Comparison of ENCODE assay signal across 1 cellular context in genomic region chr14:22427771-22428228, GRCh38.
TF ChIP-seq lines count a peak whose summit lies in the region.

No MANE protein-coding gene starts in this region.

TF ChIP-seq in HepG2, 621 proteins besides CTCF, POLR2A, EP300 and RAD21 (continued from another document and continues in another):
- peak; percentile 47; the same call in 1 of the 2 replicates for TF ChIP-seq HMG20B (CRISPR knock-in tag; conservative IDR thresholded peaks at IDR 0.05)
- TF ChIP-seq SUZ12 (IDR thresholded peaks at IDR 0.05; ENCODE audit: low read depth, low read length), result no peak
- no peak for TF ChIP-seq CBFB (CRISPR knock-in tag; IDR thresholded peaks at IDR 0.05)
- 0 out of 2 replicates have a peak, but pooled peaks have one; percentile 51 for TF ChIP-seq HBP1 (CRISPR knock-in tag; IDR thresholded peaks at IDR 0.05; ENCODE audit: low read depth)
- no peak for TF ChIP-seq ZNF138 (CRISPR knock-in tag; IDR thresholded peaks at IDR 0.05; ENCODE audit: low read depth)
- TF ChIP-seq ATF5 (CRISPR knock-in tag; IDR thresholded peaks at IDR 0.05; ENCODE audit: low read depth), result no peak
- TF ChIP-seq FOXO1 (CRISPR knock-in tag; IDR thresholded peaks at IDR 0.05), result peak; percentile 44; the same call in 1 of the 2 replicates
- peak in 1 of 2 experiments; percentile 92; a peak in 2 of 4 replicates for TF ChIP-seq ATF4 (CRISPR knock-in tag; IDR thresholded peaks at IDR 0.05)
- TF ChIP-seq TFE3 (CRISPR knock-in tag; IDR thresholded peaks at IDR 0.05), result no peak
- TF ChIP-seq ZNF414 (CRISPR knock-in tag; IDR thresholded peaks at IDR 0.05), result no peak
- TF ChIP-seq CEBPG (CRISPR knock-in tag; IDR thresholded peaks at IDR 0.05), result peak; percentile 98
- TF ChIP-seq XRCC5 (optimal IDR thresholded peaks at IDR 0.05; ENCODE audit: low read length), result peak; percentile 36
- TF ChIP-seq ZNF564 (CRISPR knock-in tag; IDR thresholded peaks at IDR 0.05), result 0 out of 2 replicates have a peak, but pooled peaks have one; percentile 53
- no peak for TF ChIP-seq DR1 (CRISPR knock-in tag; IDR thresholded peaks at IDR 0.05)
- TF ChIP-seq ZNF329 (CRISPR knock-in tag; IDR thresholded peaks at IDR 0.05; ENCODE audit: low read depth), result no peak
- TF ChIP-seq MEIS1 (CRISPR knock-in tag; IDR thresholded peaks at IDR 0.05; ENCODE audit: borderline replicate concordance), result peak; percentile 53; the same call in 1 of the 2 replicates
- 0 out of 2 replicates have a peak, but pooled peaks have one; percentile 36 for TF ChIP-seq ZMYM4 (CRISPR knock-in tag; IDR thresholded peaks at IDR 0.05)
- TF ChIP-seq ZNF18 (CRISPR knock-in tag; IDR thresholded peaks at IDR 0.05; ENCODE audit: insufficient replicate concordance), result no peak
- no peak for TF ChIP-seq GPN1 (CRISPR knock-in tag; IDR thresholded peaks at IDR 0.05; ENCODE audit: borderline replicate concordance)
- TF ChIP-seq DPF2 (CRISPR knock-in tag; IDR thresholded peaks at IDR 0.05; ENCODE audit: borderline replicate concordance, low read depth), result peak; percentile 71; the same call in 1 of the 2 replicates
- no peak for TF ChIP-seq ZNF431 (CRISPR knock-in tag; IDR thresholded peaks at IDR 0.05; ENCODE audit: borderline replicate concordance, low read depth)
- TF ChIP-seq E2F5 (CRISPR knock-in tag; conservative IDR thresholded peaks at IDR 0.05), result no peak
- no peak for TF ChIP-seq NR3C1 (CRISPR knock-in tag; IDR thresholded peaks at IDR 0.05)
- peak; percentile 89 for TF ChIP-seq ZNF331 (CRISPR knock-in tag; IDR thresholded peaks at IDR 0.05)
- no peak for TF ChIP-seq HCFC1 (IDR thresholded peaks at IDR 0.05; ENCODE audit: low read depth, low read length)
- TF ChIP-seq SIX4 (CRISPR knock-in tag; IDR thresholded peaks at IDR 0.05), result peak; percentile 15; the same call in 1 of the 2 replicates
- 0 out of 2 replicates have a peak, but pooled peaks have one; percentile 54 for TF ChIP-seq ZNF512B (CRISPR knock-in tag; IDR thresholded peaks at IDR 0.05; ENCODE audit: borderline replicate concordance)
- no peak for TF ChIP-seq ZNF256 (CRISPR knock-in tag; conservative IDR thresholded peaks at IDR 0.05)
- TF ChIP-seq FOXO4 (CRISPR knock-in tag; conservative IDR thresholded peaks at IDR 0.05), result no peak
- no peak for TF ChIP-seq ZNF567 (CRISPR knock-in tag; IDR thresholded peaks at IDR 0.05; ENCODE audit: borderline replicate concordance)
- peak in 1 of 2 experiments; percentile 34; a peak in 1 of 4 replicates for TF ChIP-seq HMGXB4 (CRISPR knock-in tag; IDR thresholded peaks at IDR 0.05; ENCODE audit: borderline replicate concordance in 1 of 2, low read depth in 1 of 2)
- TF ChIP-seq FOXP1 (IDR thresholded peaks at IDR 0.05), result no peak
- peak; percentile 56; the same call in 1 of the 2 replicates for TF ChIP-seq FOXP1 (CRISPR knock-in tag; IDR thresholded peaks at IDR 0.05)
- peak; percentile 54 for TF ChIP-seq FOXP4 (CRISPR knock-in tag; IDR thresholded peaks at IDR 0.05)
- no peak for TF ChIP-seq LRRFIP1 (CRISPR knock-in tag; conservative IDR thresholded peaks at IDR 0.05)
- TF ChIP-seq ZGPAT (CRISPR knock-in tag; IDR thresholded peaks at IDR 0.05), result peak; percentile 68; the same call in 1 of the 2 replicates
- TF ChIP-seq KAT2B (IDR thresholded peaks at IDR 0.05; ENCODE audit: borderline replicate concordance, low read depth, low read length), result no peak
